ENCODE assay signal across 23 cellular contexts in genomic region chr5:2566280-2566679, GRCh38.
"Had no signal": no experiment of that assay in that cellular context is flagged by ENCODE, and none has a peak within 500 bp of the region (broad histone marks: within the 10 kb centered on the region; RNA-seq: fewer than 3 reads in every experiment).

No MANE protein-coding gene starts in this region.

- H3K27me3 ChIP-seq: foreskin keratinocyte had no signal

- H3K27ac Mint-ChIP-seq: immature natural killer cell; memory B cell; naive thymus-derived CD4-positive, alpha-beta T cell; natural killer cell had no signal

- DNase-seq: dermis blood vessel endothelial cell; dorsolateral prefrontal cortex; effector CD4-positive, alpha-beta T cell; effector memory CD4-positive, alpha-beta T cell; foreskin keratinocyte; heart right ventricle; hypothalamus; immature natural killer cell; islet precursor cell; kidney; kidney glomerular epithelial cell; left colon; left ventricle myocardium superior; lower lobe of right lung; mesendoderm; midbrain; naive thymus-derived CD4-positive, alpha-beta T cell; natural killer cell had no signal

- H3K9me3 ChIP-seq: lower lobe of right lung had no signal

- H3K36me3 Mint-ChIP-seq: immature natural killer cell; memory B cell; naive thymus-derived CD4-positive, alpha-beta T cell; natural killer cell had no signal

- H3K4me1 Mint-ChIP-seq: immature natural killer cell; memory B cell; naive thymus-derived CD4-positive, alpha-beta T cell; natural killer cell had no signal

- H3K27ac ChIP-seq: coronary artery, dorsolateral prefrontal cortex, esophagus muscularis mucosa, foreskin keratinocyte, gastroesophageal sphincter, heart right ventricle, lower lobe of right lung had no signal

- H3K4me3 ChIP-seq: coronary artery, dorsolateral prefrontal cortex, esophagus muscularis mucosa, gastroesophageal sphincter, heart right ventricle, lower lobe of right lung had no signal

- H3K36me3 ChIP-seq: esophagus muscularis mucosa, gastroesophageal sphincter, heart right ventricle, lower lobe of right lung had no signal

- H3K4me1 ChIP-seq: esophagus muscularis mucosa, foreskin keratinocyte, gastroesophageal sphincter, heart right ventricle, lower lobe of right lung had no signal

- ATAC-seq: foreskin keratinocyte; gastroesophageal sphincter; heart right ventricle; left colon; left lobe of liver; left ventricle myocardium superior; lower lobe of right lung; naive thymus-derived CD4-positive, alpha-beta T cell; natural killer cell had no signal

- H3K4me3 Mint-ChIP-seq: immature natural killer cell; memory B cell; naive thymus-derived CD4-positive, alpha-beta T cell; natural killer cell had no signal

- H3K27me3 Mint-ChIP-seq: memory B cell had no signal
